ENCODE assay signal across 2 cellular contexts in the genomic region with DNA sequence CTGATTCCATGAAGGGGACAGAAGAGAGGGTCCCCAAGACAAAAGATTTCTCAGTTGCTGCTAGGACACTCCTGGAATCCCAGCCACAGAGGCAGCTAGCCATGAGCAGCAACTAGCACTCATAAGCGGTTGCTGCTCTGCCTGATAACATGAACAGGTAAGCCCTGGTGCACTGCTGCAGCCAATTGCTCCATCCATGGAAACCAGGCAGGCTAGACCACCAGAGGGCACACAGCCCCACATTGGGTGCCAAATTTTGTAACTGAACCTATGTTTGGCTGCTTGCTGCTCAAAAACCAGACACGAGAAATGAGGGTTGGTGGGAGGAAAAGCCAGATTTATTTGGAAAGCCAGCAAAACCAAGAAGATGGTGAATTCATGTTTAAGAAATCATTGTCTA.
TF ChIP-seq lines count a peak whose summit lies in the region.

No MANE protein-coding gene starts in this region.

TF ChIP-seq in IMR-90, 13 proteins besides CTCF, POLR2A, EP300 and RAD21:
- TF ChIP-seq MAZ (IDR thresholded peaks at IDR 0.05; ENCODE audit: borderline replicate concordance, low read depth, low read length) (no peak), CEBPB (IDR thresholded peaks at IDR 0.05; ENCODE audit: low read depth, low read length) (no peak), NFE2L2 (IDR thresholded peaks at IDR 0.05; ENCODE audit: low read depth, low read length) (no peak), MXI1 (IDR thresholded peaks at IDR 0.05; ENCODE audit: borderline replicate concordance, low read depth, low read length) (no peak), RCOR1 (IDR thresholded peaks at IDR 0.05; ENCODE audit: insufficient replicate concordance, low read length) (no peak), BHLHE40 (IDR thresholded peaks at IDR 0.05; ENCODE audit: low read depth, low read length) (no peak), CHD1 (IDR thresholded peaks at IDR 0.05; ENCODE audit: low read depth, low read length) (no peak), MAFK (IDR thresholded peaks at IDR 0.05; ENCODE audit: low read depth, low read length) (no peak), SMC3 (IDR thresholded peaks at IDR 0.05; ENCODE audit: low read depth, low read length) (no peak), FOS (IDR thresholded peaks at IDR 0.05; ENCODE audit: low read depth, low read length) (no peak)
- TF ChIP-seq, protein P1, sequence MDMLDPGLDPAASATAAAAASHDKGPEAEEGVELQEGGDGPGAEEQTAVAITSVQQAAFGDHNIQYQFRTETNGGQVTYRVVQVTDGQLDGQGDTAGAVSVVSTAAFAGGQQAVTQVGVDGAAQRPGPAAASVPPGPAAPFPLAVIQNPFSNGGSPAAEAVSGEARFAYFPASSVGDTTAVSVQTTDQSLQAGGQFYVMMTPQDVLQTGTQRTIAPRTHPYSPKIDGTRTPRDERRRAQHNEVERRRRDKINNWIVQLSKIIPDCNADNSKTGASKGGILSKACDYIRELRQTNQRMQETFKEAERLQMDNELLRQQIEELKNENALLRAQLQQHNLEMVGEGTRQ (IDR thresholded peaks at IDR 0.05; ENCODE audit: low read depth, low read length) = no peak
- TF ChIP-seq, protein P2, sequence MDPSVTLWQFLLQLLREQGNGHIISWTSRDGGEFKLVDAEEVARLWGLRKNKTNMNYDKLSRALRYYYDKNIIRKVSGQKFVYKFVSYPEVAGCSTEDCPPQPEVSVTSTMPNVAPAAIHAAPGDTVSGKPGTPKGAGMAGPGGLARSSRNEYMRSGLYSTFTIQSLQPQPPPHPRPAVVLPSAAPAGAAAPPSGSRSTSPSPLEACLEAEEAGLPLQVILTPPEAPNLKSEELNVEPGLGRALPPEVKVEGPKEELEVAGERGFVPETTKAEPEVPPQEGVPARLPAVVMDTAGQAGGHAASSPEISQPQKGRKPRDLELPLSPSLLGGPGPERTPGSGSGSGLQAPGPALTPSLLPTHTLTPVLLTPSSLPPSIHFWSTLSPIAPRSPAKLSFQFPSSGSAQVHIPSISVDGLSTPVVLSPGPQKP (IDR thresholded peaks at IDR 0.05; ENCODE audit: borderline replicate concordance, low read depth, low read length) = no peak

TF ChIP-seq in HepG2, 621 proteins besides CTCF, POLR2A, EP300 and RAD21:
- TF ChIP-seq, protein P3, sequence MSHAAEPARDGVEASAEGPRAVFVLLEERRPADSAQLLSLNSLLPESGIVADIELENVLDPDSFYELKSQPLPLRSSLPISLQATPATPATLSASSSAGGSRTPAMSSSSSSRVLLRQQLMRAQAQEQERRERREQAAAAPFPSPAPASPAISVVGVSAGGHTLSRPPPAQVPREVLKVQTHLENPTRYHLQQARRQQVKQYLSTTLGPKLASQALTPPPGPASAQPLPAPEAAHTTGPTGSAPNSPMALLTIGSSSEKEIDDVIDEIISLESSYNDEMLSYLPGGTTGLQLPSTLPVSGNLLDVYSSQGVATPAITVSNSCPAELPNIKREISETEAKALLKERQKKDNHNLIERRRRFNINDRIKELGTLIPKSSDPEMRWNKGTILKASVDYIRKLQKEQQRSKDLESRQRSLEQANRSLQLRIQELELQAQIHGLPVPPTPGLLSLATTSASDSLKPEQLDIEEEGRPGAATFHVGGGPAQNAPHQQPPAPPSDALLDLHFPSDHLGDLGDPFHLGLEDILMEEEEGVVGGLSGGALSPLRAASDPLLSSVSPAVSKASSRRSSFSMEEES (CRISPR knock-in tag; IDR thresholded peaks at IDR 0.05) = no peak
- TF ChIP-seq SMAD9 (CRISPR knock-in tag; IDR thresholded peaks at IDR 0.05) (no peak), CEBPG (CRISPR knock-in tag; IDR thresholded peaks at IDR 0.05) (peak; percentile 38; the same call in 1 of the 2 replicates), STAG1 (CRISPR knock-in tag; IDR thresholded peaks at IDR 0.05) (peak; percentile 59), ZNF143 (CRISPR knock-in tag; IDR thresholded peaks at IDR 0.05) (no peak), ZIK1 (CRISPR knock-in tag; IDR thresholded peaks at IDR 0.05; ENCODE audit: borderline replicate concordance, low read depth) (no peak), SMC3 (IDR thresholded peaks at IDR 0.05; ENCODE audit: low read length) (peak; percentile 46), POLR2AphosphoS2 (IDR thresholded peaks at IDR 0.05; ENCODE audit: low read depth, low read length) (no peak), ZNF709 (CRISPR knock-in tag; IDR thresholded peaks at IDR 0.05) (no peak)
